In the genomic region with DNA sequence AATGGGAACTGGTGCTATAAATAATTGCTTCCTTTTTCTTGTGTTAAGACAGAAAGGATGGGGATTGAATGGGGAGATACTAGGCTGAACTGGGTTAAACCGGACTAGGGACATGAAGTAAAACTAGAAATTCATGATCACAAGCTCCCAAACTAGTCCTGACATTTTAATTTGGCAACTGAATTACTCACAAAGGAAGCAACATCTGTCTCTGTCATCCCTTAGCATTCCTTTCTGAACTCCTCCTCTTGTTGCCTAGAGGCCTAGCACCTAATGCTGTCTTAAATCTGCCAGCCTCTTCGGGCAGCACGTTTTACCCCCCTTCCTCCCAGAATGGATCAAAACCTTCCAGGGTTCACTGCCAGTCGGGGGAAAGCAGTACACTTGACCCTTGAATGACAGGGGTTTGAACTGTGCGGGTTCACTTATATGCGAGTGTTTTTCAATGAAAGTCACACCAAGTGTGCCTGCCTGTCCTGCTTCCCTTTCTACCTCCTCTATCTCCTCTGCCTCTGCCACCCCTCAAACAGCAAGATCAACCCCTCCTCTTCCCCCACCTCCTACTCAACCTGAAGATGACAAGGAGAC, we compare ENCODE assay signal across 1 cellular context.
TF ChIP-seq lines count a peak whose summit lies in the region.

No MANE protein-coding gene starts in this region.

TF ChIP-seq in HCT116, 20 proteins besides CTCF, POLR2A, EP300 and RAD21:
- TF ChIP-seq SP1 (IDR thresholded peaks at IDR 0.05; ENCODE audit: low read depth) (no peak), EZH2phosphoT487 (IDR thresholded peaks at IDR 0.05; ENCODE audit: borderline replicate concordance) (no peak), EZH2 (IDR thresholded peaks at IDR 0.05) (no peak)
